In the genomic region with DNA sequence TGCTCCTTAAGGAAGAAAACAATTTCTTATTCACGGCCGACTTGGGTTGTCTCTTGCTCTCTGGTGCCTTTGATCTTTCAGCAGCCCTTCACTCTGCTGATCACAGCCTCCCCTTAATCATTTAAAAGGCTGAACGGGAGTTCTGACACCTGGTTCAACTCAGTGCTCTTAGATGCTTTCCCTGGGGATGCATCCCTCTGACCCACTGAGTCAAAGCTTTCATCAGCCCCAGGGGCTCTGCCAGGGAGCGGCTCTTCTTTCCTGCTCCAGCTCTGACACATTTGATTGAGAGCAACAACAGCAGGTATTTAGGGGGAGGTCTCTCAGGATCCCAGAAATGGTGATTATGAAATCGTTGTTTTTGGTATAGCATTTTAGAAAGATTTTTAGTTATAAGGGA, we compare ENCODE assay signal across 1 cellular context.
TF ChIP-seq lines count a peak whose summit lies in the region.

No MANE protein-coding gene starts in this region.

TF ChIP-seq in H1, 55 proteins besides CTCF, POLR2A, EP300 and RAD21:
- TF ChIP-seq NRF1 (IDR thresholded peaks at IDR 0.05; ENCODE audit: low read depth, low read length): no peak
- no peak for TF ChIP-seq RXRA (IDR thresholded peaks at IDR 0.05; ENCODE audit: insufficient read depth, low read depth, low read length)
- no peak for TF ChIP-seq MAX (IDR thresholded peaks at IDR 0.05)
- TF ChIP-seq, protein P1, sequence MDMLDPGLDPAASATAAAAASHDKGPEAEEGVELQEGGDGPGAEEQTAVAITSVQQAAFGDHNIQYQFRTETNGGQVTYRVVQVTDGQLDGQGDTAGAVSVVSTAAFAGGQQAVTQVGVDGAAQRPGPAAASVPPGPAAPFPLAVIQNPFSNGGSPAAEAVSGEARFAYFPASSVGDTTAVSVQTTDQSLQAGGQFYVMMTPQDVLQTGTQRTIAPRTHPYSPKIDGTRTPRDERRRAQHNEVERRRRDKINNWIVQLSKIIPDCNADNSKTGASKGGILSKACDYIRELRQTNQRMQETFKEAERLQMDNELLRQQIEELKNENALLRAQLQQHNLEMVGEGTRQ (IDR thresholded peaks at IDR 0.05; ENCODE audit: low read length): no peak
- TF ChIP-seq KDM5A (IDR thresholded peaks at IDR 0.05; ENCODE audit: low read length): no peak
- TF ChIP-seq CREB1 (IDR thresholded peaks at IDR 0.05): no peak
- no peak for TF ChIP-seq SRF (IDR thresholded peaks at IDR 0.05; ENCODE audit: low read depth, low read length)
- TF ChIP-seq CTBP2 (IDR thresholded peaks at IDR 0.05; ENCODE audit: borderline replicate concordance, insufficient read depth, insufficient read length, low read length): no peak
- TF ChIP-seq SP1 (IDR thresholded peaks at IDR 0.05; ENCODE audit: low read depth, low read length): no peak
- no peak for TF ChIP-seq GABPA (IDR thresholded peaks at IDR 0.05; ENCODE audit: borderline replicate concordance, insufficient read depth, low read length)
- TF ChIP-seq CHD2 (IDR thresholded peaks at IDR 0.05; ENCODE audit: low read length): no peak
- TF ChIP-seq E2F6 (IDR thresholded peaks at IDR 0.05): no peak
